ENCODE assay signal across 9 cellular contexts in genomic region chr18:41021089-41021488, GRCh38.
"Had no signal": no experiment of that assay in that cellular context is flagged by ENCODE, and none has a peak within 500 bp of the region (broad histone marks: within the 10 kb centered on the region; RNA-seq: fewer than 3 reads in every experiment).

No MANE protein-coding gene starts in this region.

- H3K27me3 Mint-ChIP-seq: IgD-negative memory B cell had no signal

- H3K27ac Mint-ChIP-seq: IgD-negative memory B cell had no signal

- ATAC-seq: HepG2, K562 had no signal

- H3K4me2 ChIP-seq: KMS-11 had no signal

- H3K9ac ChIP-seq: KMS-11 had no signal

- H3K4me3 ChIP-seq: K562 had no signal

- H3K4me3 Mint-ChIP-seq: IgD-negative memory B cell had no signal

- FAIRE-seq: HepG2, HTR-8/SVneo, K562 had no signal

- H3K4me1 Mint-ChIP-seq: IgD-negative memory B cell had no signal

- H3K27ac ChIP-seq: HL-60, KMS-11 had no signal

- DNase-seq: IMR-90, KBM-7, KG1 had no signal

- H3K36me3 Mint-ChIP-seq: IgD-negative memory B cell had no signal
